In genomic region chr7:72446131-72446530, GRCh38 we compare ENCODE assay signal across 14 cellular contexts. TPM values are rescaled to one million over a fixed set of nuclear protein-coding genes. Genes with fewer than 3 reads are reported as not detected.
DNase-seq lines count a peak whose midpoint lies in the region; TF ChIP-seq lines count a peak whose summit lies in the region.
"Had no signal": no experiment of that assay in that cellular context is flagged by ENCODE, and none has a peak within 500 bp of the region (broad histone marks: within the 10 kb centered on the region; RNA-seq: fewer than 3 reads in every experiment).

No MANE protein-coding gene starts in this region.

- H4K5ac ChIP-seq in H9 (ENCODE audit: insufficient read length, low read depth, low read length): no peak overlapping the region

- no peaks in the 10 kb centered on the region for H3K36me3 ChIP-seq in brain microvascular endothelial cell (replicated peaks)
- H3K36me3 ChIP-seq: BE2C had no signal

- no peaks in the 10 kb centered on the region for H3K36me3 Mint-ChIP-seq in H9 (ENCODE audit: insufficient read depth in 1 of 3, low read depth in 3 of 3)
- H3K36me3 Mint-ChIP-seq: CD8-positive, alpha-beta memory T cell had no signal

- no peak for TF ChIP-seq CTCF in H9 (conservative IDR thresholded peaks at IDR 0.05)
- no peak for TF ChIP-seq CTCF in dorsolateral prefrontal cortex (IDR thresholded peaks at IDR 0.05 in 54 of 56, conservative IDR thresholded peaks at IDR 0.05 in 2 of 56; ENCODE audit: low read depth in 1 of 56, partially characterized antibody in 56 of 56)
- TF ChIP-seq CTCF in brain microvascular endothelial cell (IDR thresholded peaks at IDR 0.05; ENCODE audit: low read depth, low read length, missing control alignments): no peak

- no peaks in the 10 kb centered on the region; a peak in 2 of 5 replicates for H3K9me3 Mint-ChIP-seq in H9

- H3K4me3 ChIP-seq in dorsolateral prefrontal cortex (peak overlapping the region in 57 of 59 donors; percentile 7 to 69 (median 55)), brain microvascular endothelial cell (ENCODE audit: low read depth, low read length) (no peak overlapping the region)
- H3K4me3 ChIP-seq: A549 had no signal

- H3K4me2 ChIP-seq in H9 (ENCODE audit: insufficient read depth, insufficient read length, low read length): peak overlapping the region; percentile 1

- H3K9ac ChIP-seq in H9 (ENCODE audit: extremely low read depth, insufficient read length, low read length): no peak overlapping the region

- in situ Hi-C loops in brain microvascular endothelial cell (cut with HindIII; ENCODE audit: low pct_ligation_motif_present, low sequenced_read_pairs): no loop called here

- no peak overlapping the region for H3K14ac ChIP-seq in H9 (ENCODE audit: insufficient read depth, low read length)

- H2BK120ac ChIP-seq in H9 (ENCODE audit: low read depth, low read length, poor library complexity, severe bottlenecking): no peak overlapping the region

- no peak overlapping the region for H2AFZ ChIP-seq in H9 (ENCODE audit: low read length)

- no peak overlapping the region for H2AK5ac ChIP-seq in H9 (ENCODE audit: insufficient read length, low read length)

- peaks cover 3% of the 10 kb centered on the region for H3K4me1 ChIP-seq in H9 (ENCODE audit: insufficient read depth, low read length)
- H3K4me1 ChIP-seq: A549, BE2C, Caco-2 had no signal

- no peak overlapping the region for H3T11ph ChIP-seq in H9 (ENCODE audit: low read length)

- H3K27ac ChIP-seq in H9 (ENCODE audit: insufficient read length, low read depth, low read length) (no peak overlapping the region), dorsolateral prefrontal cortex (peak overlapping the region in 1 of 59 donors; percentile 70), brain microvascular endothelial cell (no peak overlapping the region)
- H3K27ac ChIP-seq: A549 had no signal

- no CpG with 5 or more reads among the region's 7 CpGs for WGBS in H9 (ENCODE audit: extremely low coverage, insufficient read length, low lambda C conversion rate)

- no peaks in the 10 kb centered on the region for H3K79me1 ChIP-seq in H9 (ENCODE audit: insufficient read depth, low read depth, low read length, poor library complexity, severe bottlenecking)

- no peaks in the 10 kb centered on the region for H3K79me2 ChIP-seq in H9 (ENCODE audit: insufficient read depth, low read length)

- intact Hi-C loops in dorsolateral prefrontal cortex (cut with DNase I) (no loop called here), posterior vena cava (cut with DNase I) (no loop called here)

- no peak overlapping the region for H3K23ac ChIP-seq in H9 (ENCODE audit: insufficient read length, low read depth, low read length)

- H3K9me3 ChIP-seq in H9 (ENCODE audit: control insufficient read depth, low read depth, low read length): no peaks in the 10 kb centered on the region
- H3K9me3 ChIP-seq: A549, BE2C, Caco-2 had no signal

- H3K27me3 ChIP-seq in H9 (ENCODE audit: insufficient read depth, low read length) (no peaks in the 10 kb centered on the region), dorsolateral prefrontal cortex (no peaks in the 10 kb centered on the region), brain microvascular endothelial cell (replicated peaks) (no peaks in the 10 kb centered on the region)

- H3K27ac Mint-ChIP-seq in H9: no peak overlapping the region; a peak in 1 of 7 replicates
- H3K27ac Mint-ChIP-seq: CD8-positive, alpha-beta memory T cell; IgD-negative memory B cell had no signal

- peaks cover 14 to 20% of the 10 kb centered on the region in 2 experiments for H3K4me1 Mint-ChIP-seq in H9
- H3K4me1 Mint-ChIP-seq: CD8-positive, alpha-beta memory T cell had no signal

- no peaks in the 10 kb centered on the region for H4K20me1 ChIP-seq in H9 (ENCODE audit: control insufficient read depth, insufficient read depth, insufficient read length)

- no peak overlapping the region for H3K4ac ChIP-seq in H9 (ENCODE audit: low read depth, low read length)

- H4K8ac ChIP-seq in H9 (replicated peaks; ENCODE audit: insufficient read length, low read depth, low read length): no peak overlapping the region

- H2BK12ac ChIP-seq in H9 (ENCODE audit: insufficient read length, low read depth, low read length): no peak overlapping the region

- peaks cover 7% of the 10 kb centered on the region for H3K27me3 Mint-ChIP-seq in H9 (ENCODE audit: low read depth)

- no peak overlapping the region for H4K91ac ChIP-seq in H9 (ENCODE audit: insufficient read length, low read depth, low read length)

- DNase-seq in H9 (no peak), dorsolateral prefrontal cortex (no peak), posterior vena cava (ENCODE audit: low spot score) (peak; percentile 3), NCI-H1417 treated with DMSO at 0.1 percent for 48 hours (lab: John Stamatoyannopoulos, UW) (no peak), HUDEP-2 (lab: John Stamatoyannopoulos, UW; ENCODE audit: unreplicated experiment in 76 of 76) (no peak), brain microvascular endothelial cell (no peak)
- DNase-seq: BE2C; Caco-2; CD8-positive, alpha-beta memory T cell; DND-41; GF-D8; H7 had no signal

- H2BK15ac ChIP-seq in H9 (ENCODE audit: low read depth, low read length): no peak overlapping the region

- no peak overlapping the region for H3K18ac ChIP-seq in H9 (ENCODE audit: insufficient read length, low read depth, low read length)

- H2BK5ac ChIP-seq in H9 (ENCODE audit: insufficient read length, low read length): no peak overlapping the region

- H3K56ac ChIP-seq in H9 (ENCODE audit: insufficient read length, low read depth, low read length): no peak overlapping the region

- no peak overlapping the region for H2BK20ac ChIP-seq in H9 (ENCODE audit: low read depth, low read length, poor library complexity, severe bottlenecking)

- H3K23me2 ChIP-seq in H9 (ENCODE audit: insufficient read length, low read depth, low read length, poor library complexity, severe bottlenecking): no peaks in the 10 kb centered on the region

- no peak overlapping the region for H3K4me3 Mint-ChIP-seq in H9
- H3K4me3 Mint-ChIP-seq: CD8-positive, alpha-beta memory T cell; IgD-negative memory B cell had no signal

RNA-seq across cellular contexts. Expression of gene CALN1, which starts 34.0 kb away (rescaled TPM):
- total RNA-seq in H9 (2021) (2.8 and 3.3 TPM in 2 replicates), dorsolateral prefrontal cortex (10 to 100 TPM; 15.6 to 71.8 (median 37.7) TPM), posterior vena cava (under 1 TPM in 1 of 2 donors, not detected in 1; 0.05 TPM)
- total RNA-seq: Caco-2; CD8-positive, alpha-beta memory T cell had no signal
